Comparison of ENCODE assay signal across 8 cellular contexts in genomic region chr19:35935911-35936737, GRCh38. TPM values are rescaled to one million over a fixed set of nuclear protein-coding genes. Genes with fewer than 3 reads are reported as not detected.
DNase-seq lines count a peak whose midpoint lies in the region; ATAC-seq and TF ChIP-seq lines count a peak whose summit lies in the region.

TSS of gene LRFN3 (plus strand) at chr19:35936374. CDS start at chr19:35939426, 3,052 bp downstream.

- no peak for TF ChIP-seq CTCF in A673 (conservative IDR thresholded peaks at IDR 0.05; ENCODE audit: low read depth, low read length)

- ATAC-seq in HG02970 (IDR thresholded peaks at IDR 0.05; ENCODE audit: low FRiP score, unreplicated experiment): no peak

- H3K9me3 ChIP-seq in A673 (ENCODE audit: low read depth, low read length, poor library complexity, severe bottlenecking) (no peaks in the 10 kb centered on the region), HAP-1 (no peaks in the 10 kb centered on the region)

- peak within 1 kb of the TSS; percentile 77 for H3K27ac ChIP-seq in A673 (ENCODE audit: low read depth, low read length, poor library complexity, severe bottlenecking)

- intact Hi-C loops in A673 (cut with micrococcal nuclease; ENCODE audit: unreplicated experiment): loop anchor here (10.0 kb wide), 1 partner anchor 191 kb away; the partner anchor contains the start of genes IGFLR1, LIN37, PSENEN and U2AF1L4

- H3K4me3 ChIP-seq in A673 (ENCODE audit: low read depth, low read length, poor library complexity, severe bottlenecking) (peak within 1 kb of the TSS; percentile 96), HAP-1 (peak within 1 kb of the TSS; percentile 57)

- DNase-seq in A673 (ENCODE audit: low spot score) (peak; percentile 90), HAP-1 (ENCODE audit: low spot score in 2 of 2) (peak; percentile 74 to 89), NCI-H774 (lab: John Stamatoyannopoulos, UW) (peak; percentile 80), activated T-cell treated with anti-CD3 and anti-CD28 coated beads for 24 hours (ENCODE audit: low read depth) (peak; percentile 45), epidermal melanocyte (ENCODE audit: insufficient read length, low spot score) (peak; percentile 92), midbrain (lab: John Stamatoyannopoulos, UW) (peak; percentile 80)
- DNase-seq in stimulated activated CD8-positive, alpha-beta memory T cell treated with anti-CD3 and anti-CD28 coated beads, Interleukin-2, amount 100 ng/mL, for 48 hours (ENCODE audit: low read depth in 2 of 2): peak; percentile 48 to 51

- H3K36me3 ChIP-seq in A673 (ENCODE audit: insufficient read depth, low read length, poor library complexity, severe bottlenecking) (no peaks in the 10 kb centered on the region), HAP-1 (replicated peaks) (no peaks in the 10 kb centered on the region)

- H3K27me3 ChIP-seq in A673 (replicated peaks; ENCODE audit: insufficient read depth, low read depth, low read length, poor library complexity) (no peaks in the 10 kb centered on the region), HAP-1 (ENCODE audit: low read depth) (no peaks in the 10 kb centered on the region)

- POLR2A ChIA-PET in A673 (lab: Charles Lee; ENCODE audit: low non-redundant PET): no interaction called here

- no TSS peak for BruUV-seq in A673 (replicated peaks; lab: Mats Ljungman, UMichigan)

- CTCF ChIA-PET in A673 (lab: Charles Lee): no interaction called here

- in situ Hi-C loops in HAP-1 (cut with MboI; ENCODE audit: low sequenced_read_pairs): no loop called here

- H3K4me1 ChIP-seq in A673 (ENCODE audit: insufficient read depth, low read length, poor library complexity, severe bottlenecking) (peaks cover 3% of the 10 kb centered on the region), HAP-1 (peaks cover 24% of the 10 kb centered on the region)

RNA-seq across cellular contexts. Expression of gene LRFN3, which starts in this region (rescaled TPM):
- total RNA-seq in A673 (2021): 14.6 and 15.5 TPM in 2 replicates
